34 cellular contexts compared by ENCODE assay signal in the genomic region with DNA sequence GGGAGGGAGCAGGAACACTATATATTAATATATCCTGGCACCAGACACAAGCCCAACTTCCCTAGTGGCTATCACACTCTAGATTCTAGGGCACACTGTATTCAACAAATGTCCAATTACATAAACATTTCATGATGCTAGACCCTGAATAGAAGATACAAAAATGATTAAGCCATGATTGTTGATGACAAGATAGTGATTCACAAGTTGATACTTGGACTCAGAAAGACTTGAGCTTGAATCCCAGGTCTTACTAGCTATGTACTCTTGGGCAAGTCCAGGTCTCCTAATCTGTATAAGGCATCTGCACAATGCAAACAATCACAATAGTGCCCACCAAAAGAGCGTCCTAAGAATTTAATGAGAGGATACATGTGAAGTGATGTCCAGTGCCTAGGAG. TPM values are rescaled to one million over a fixed set of nuclear protein-coding genes. Genes with fewer than 3 reads are reported as not detected.
"Had no signal": no experiment of that assay in that cellular context is flagged by ENCODE, and none has a peak within 500 bp of the region (broad histone marks: within the 10 kb centered on the region; RNA-seq: fewer than 3 reads in every experiment).

No MANE protein-coding gene starts in this region.

- H3K27ac ChIP-seq: ascending aorta, cardiac muscle cell, WERI-Rb-1 had no signal

- DNase-seq: activated CD4-positive, alpha-beta memory T cell treated with anti-CD3 and anti-CD28 coated beads, Interleukin-2, amount 10 ng/mL, durations not matched to agents 7 days and 5 days; activated CD4-positive, alpha-beta T cell treated with anti-CD3 and anti-CD28 coated beads for 1 hour; activated CD4-positive, alpha-beta T cell treated with anti-CD3 and anti-CD28 coated beads for 36 hours; activated CD4-positive, alpha-beta T cell treated with anti-CD3 and anti-CD28 coated beads for 48 hours; activated CD4-positive, alpha-beta T cell treated with anti-CD3 and anti-CD28 coated beads, Interleukin-2, amount 10 ng/mL, durations not matched to agents 7 days and 5 days; activated CD4-positive, alpha-beta T cell treated with anti-CD3 and anti-CD28 coated beads, Interleukin-2, amount 50 U/mL, for 48 hours; activated CD4-positive, CD25-positive, alpha-beta regulatory T cell; activated CD8-positive, alpha-beta memory T cell treated with anti-CD3 and anti-CD28 coated beads for 24 hours; activated CD8-positive, alpha-beta memory T cell treated with anti-CD3 and anti-CD28 coated beads, Interleukin-2, amount 10 ng/mL, durations not matched to agents 7 days and 5 days; activated CD8-positive, alpha-beta memory T cell treated with anti-CD3 and anti-CD28 coated beads, Interleukin-2, amount 50 U/mL, for 48 hours; activated CD8-positive, alpha-beta T cell treated with anti-CD3 and anti-CD28 coated beads, Interleukin-2, amount 10 ng/mL, durations not matched to agents 7 days and 5 days; activated effector memory CD4-positive, alpha-beta T cell treated with Interleukin-2 at 50 U/mL for 16 hours; activated gamma-delta T cell; activated naive CD4-positive, alpha-beta T cell treated with anti-CD3 and anti-CD28 coated beads, Interleukin-2, amount 10 ng/mL, durations not matched to agents 7 days and 5 days; activated naive CD4-positive, alpha-beta T cell treated with Interleukin-2 at 50 U/mL for 16 hours; activated naive CD8-positive, alpha-beta T cell treated with anti-CD3 and anti-CD28 coated beads, Interleukin-2, amount 10 ng/mL, durations not matched to agents 7 days and 5 days; activated naive CD8-positive, alpha-beta T cell treated with anti-CD3 and anti-CD28 coated beads, Interleukin-2, amount 50 U/mL, for 24 hours; activated T-cell treated with anti-CD3 and anti-CD28 coated beads, Interleukin-2, amount 50 U/mL, for 24 hours; activated T-cell treated with anti-CD3 and anti-CD28 coated beads, Interleukin-2, amount 50 U/mL, for 48 hours; amygdala; anterior cingulate cortex; caudate nucleus; cerebellar nuclear complex; T-helper 1 cell; T-helper 2 cell; T-helper 9 cell; WERI-Rb-1 had no signal

- H3K36me3 ChIP-seq: ascending aorta, cardiac muscle cell, WERI-Rb-1 had no signal

- H3K4me1 ChIP-seq: ascending aorta had no signal

- H3K27me3 ChIP-seq: ascending aorta, cardiac muscle cell had no signal

- ATAC-seq: activated CD4-positive, alpha-beta T cell treated with anti-CD3 and anti-CD28 coated beads for 36 hours; activated CD4-positive, CD25-positive, alpha-beta regulatory T cell treated with anti-CD3 and anti-CD28 coated beads, Interleukin-2, amount 50 U/mL, for 24 hours; activated CD8-positive, alpha-beta memory T cell treated with anti-CD3 and anti-CD28 coated beads, Interleukin-2, amount 10 ng/mL, durations not matched to agents 7 days and 5 days; activated CD8-positive, alpha-beta T cell treated with anti-CD3 and anti-CD28 coated beads, Interleukin-2, amount 10 ng/mL, durations not matched to agents 7 days and 5 days; activated naive CD8-positive, alpha-beta T cell treated with anti-CD3 and anti-CD28 coated beads, Interleukin-2, amount 50 U/mL, for 24 hours; WTC11 had no signal

- H3K9me3 ChIP-seq: ascending aorta had no signal

- H3K4me3 ChIP-seq: ascending aorta, cardiac muscle cell had no signal

RNA-seq across cellular contexts. Expression of a gene that starts 10.0 kb away (rescaled TPM):
- total RNA-seq: activated CD4-positive, alpha-beta memory T cell treated with anti-CD3 and anti-CD28 coated beads, Interleukin-2, amount 10 ng/mL, durations not matched to agents 7 days and 5 days; activated CD4-positive, alpha-beta T cell treated with anti-CD3 and anti-CD28 coated beads for 36 hours; activated CD4-positive, alpha-beta T cell treated with anti-CD3 and anti-CD28 coated beads, Interleukin-2, amount 10 ng/mL, durations not matched to agents 7 days and 5 days; activated CD8-positive, alpha-beta memory T cell treated with anti-CD3 and anti-CD28 coated beads, Interleukin-2, amount 10 ng/mL, durations not matched to agents 7 days and 5 days; activated CD8-positive, alpha-beta T cell treated with anti-CD3 and anti-CD28 coated beads, Interleukin-2, amount 10 ng/mL, durations not matched to agents 7 days and 5 days; activated naive CD8-positive, alpha-beta T cell treated with anti-CD3 and anti-CD28 coated beads, Interleukin-2, amount 10 ng/mL, durations not matched to agents 7 days and 5 days; activated T-helper 2 cell treated with anti-CD3 and anti-CD28 coated beads, Interferon-gamma antibody, Interleukin-2, Interleukin-4, amounts not matched to agents 10 μg/mL and 5 μg/mL and 100 μg/mL, durations not matched to agents 14 hours and 24 hours and 36 hours; ascending aorta; bronchial epithelial cell; chondrocyte; WTC11 had no signal
- polyA plus RNA-seq: cardiac muscle cell had no signal
